Comparison of ENCODE assay signal across 8 cellular contexts in genomic region chr11:33987975-33988580, GRCh38.
DNase-seq lines count a peak whose midpoint lies in the region; ATAC-seq and TF ChIP-seq lines count a peak whose summit lies in the region.

No MANE protein-coding gene starts in this region.

- no peak overlapping the region for H3K27ac ChIP-seq in caudate nucleus (ENCODE audit: low read depth, low read length)

- H3K27me3 ChIP-seq in BJ (ENCODE audit: control insufficient read depth, insufficient read depth, low read length) (no peaks in the 10 kb centered on the region), H7 (ENCODE audit: control insufficient read depth, insufficient read depth, low read length) (no peaks in the 10 kb centered on the region), kidney epithelial cell (ENCODE audit: control insufficient read depth, insufficient read depth, low read length) (no peaks in the 10 kb centered on the region)

- TF ChIP-seq CTCF in BJ (IDR thresholded peaks at IDR 0.05; ENCODE audit: insufficient read depth, low read depth, low read length) (peak; percentile 90), kidney epithelial cell (IDR thresholded peaks at IDR 0.05; ENCODE audit: insufficient read depth, low read length, poor library complexity, severe bottlenecking) (peak; percentile 68)

- POLR2A ChIA-PET in BJ (lab: Charles Lee) = no interaction called here

- H3K36me3 ChIP-seq in BJ (ENCODE audit: control insufficient read depth, insufficient read depth, low read length) = no peaks in the 10 kb centered on the region
- no peaks in the 10 kb centered on the region for H3K36me3 ChIP-seq in H7 (replicated peaks; ENCODE audit: control insufficient read depth, insufficient read depth, low read length)
- no peaks in the 10 kb centered on the region for H3K36me3 ChIP-seq in kidney epithelial cell (ENCODE audit: control insufficient read depth, insufficient read depth, low read length)

- H3K4me3 ChIP-seq in BJ (ENCODE audit: low read depth, low read length) (no peak overlapping the region), H7 (ENCODE audit: insufficient read depth, low read depth, low read length) (no peak overlapping the region), kidney epithelial cell (ENCODE audit: low read depth, low read length) (no peak overlapping the region)

- ATAC-seq in GM18520 (IDR thresholded peaks at IDR 0.05; ENCODE audit: unreplicated experiment) = no peak

- no peak for DNase-seq in BJ (ENCODE audit: low read depth)
- DNase-seq in H7 = peak; percentile 81
- peak; percentile 58 for DNase-seq in NCI-H2227 treated with DMSO at 0.1 percent for 48 hours (lab: John Stamatoyannopoulos, UW)
- DNase-seq in activated CD4-positive, CD25-positive, alpha-beta regulatory T cell treated with anti-CD3 and anti-CD28 coated beads, Interleukin-2, amount 50 U/mL, for 16 hours (ENCODE audit: low read depth, low spot score) = peak; percentile 51
- DNase-seq in caudate nucleus (lab: John Stamatoyannopoulos, UW) = peak in 52 of 61 donors; percentile 1 to 81 (median 38)
- peak; percentile 34 for DNase-seq in kidney epithelial cell (ENCODE audit: low read depth)
- DNase-seq in stimulated activated CD4-positive, alpha-beta T cell treated with anti-CD3 and anti-CD28 coated beads, Interleukin-1b, Interleukin-23, amount 100 ng/mL, for 48 hours = peak; percentile 75

- CTCF ChIA-PET in BJ (lab: Yijun Ruan, JAX) = interaction anchor here (0.6 to 3.8 kb wide), 34 partner anchors 9 to 1004 kb away, joined by 3 to 43 read pairs (median 4); no protein-coding TSS in a partner anchor
